ENCODE assay signal across 8 cellular contexts in the genomic region with DNA sequence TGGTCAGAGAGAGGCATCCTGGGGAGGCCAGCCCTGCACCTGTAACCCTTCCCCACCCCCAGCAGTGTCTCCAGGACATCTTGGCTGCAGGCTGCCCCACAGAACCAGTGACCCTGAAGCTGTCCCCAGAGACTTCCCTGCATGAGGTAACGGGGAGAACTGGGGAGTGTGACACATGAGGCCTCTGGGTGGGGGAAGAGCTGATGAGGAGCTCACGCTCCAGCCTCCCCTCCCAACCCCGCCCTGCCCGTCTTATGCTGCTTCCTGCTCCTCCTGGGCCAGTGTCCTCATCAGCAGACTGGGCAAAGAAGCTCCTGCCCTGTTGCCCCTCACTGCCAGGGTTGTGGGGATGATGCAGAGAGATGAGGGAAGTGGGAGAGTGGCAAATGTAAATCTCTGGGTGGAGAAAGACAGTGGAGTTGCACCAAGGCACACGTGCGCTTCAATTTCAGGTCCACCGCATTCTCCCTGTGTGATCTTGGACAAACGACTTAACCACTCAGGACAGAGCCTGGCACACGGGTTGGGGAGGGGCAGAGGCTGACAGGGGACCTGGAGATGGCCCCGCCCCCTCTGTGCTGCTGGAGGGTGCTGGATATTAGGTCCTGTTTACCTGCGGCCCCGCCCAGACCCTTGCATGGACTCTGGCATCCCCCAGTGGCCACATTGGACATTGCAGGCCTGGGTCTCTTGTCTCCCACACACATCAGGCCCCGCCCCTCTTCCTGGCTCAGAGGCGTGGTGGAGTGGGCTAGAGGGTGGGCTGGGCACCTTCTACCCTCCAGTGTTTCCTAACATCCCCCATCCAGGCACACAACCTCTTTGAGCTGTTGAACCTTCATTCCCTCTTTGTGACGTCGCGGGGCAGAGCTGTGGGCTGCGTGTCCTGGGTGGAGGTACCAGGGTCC. TPM values are rescaled to one million over a fixed set of nuclear protein-coding genes. Genes with fewer than 3 reads are reported as not detected.
DNase-seq lines count a peak whose midpoint lies in the region; ATAC-seq and TF ChIP-seq lines count a peak whose summit lies in the region.

No MANE protein-coding gene starts in this region.

- H3K27me3 Mint-ChIP-seq in activated naive CD4-positive, alpha-beta T cell treated with anti-CD3 and anti-CD28 coated beads, Interleukin-2, amount 10 ng/mL, durations not matched to agents 7 days and 5 days, result peaks cover 22% of the 10 kb centered on the region

- peak; percentile 62 for ATAC-seq in GM21529 (IDR thresholded peaks at IDR 0.05; ENCODE audit: unreplicated experiment)

- no peaks in the 10 kb centered on the region for H3K9me2 ChIP-seq in SK-N-SH

- H3K9ac ChIP-seq in BLaER1 treated with 17β-estradiol and CSF1 and Interleukin-3, amounts not matched to agents 10 nM and 100 nM, result peak overlapping the region in 1 of 11 experiments; percentile 36; a peak in 2 of 22 replicates
- H3K9ac ChIP-seq in SK-N-SH, result no peak overlapping the region

- H3K27me3 ChIP-seq in BLaER1 treated with 17β-estradiol and CSF1 and Interleukin-3, amounts not matched to agents 10 nM and 100 nM, result no peaks in the 10 kb centered on the region
- no peaks in the 10 kb centered on the region for H3K27me3 ChIP-seq in SK-N-SH (ENCODE audit: insufficient read depth)

- peak; percentile 83 for DNase-seq in NB4 (ENCODE audit: low read depth)
- DNase-seq in SK-N-SH, result peak; percentile 96
- peak; percentile 92 for DNase-seq in activated naive CD4-positive, alpha-beta T cell treated with anti-CD3 and anti-CD28 coated beads, Interleukin-2, amount 10 ng/mL, durations not matched to agents 7 days and 5 days
- peak; percentile 61 to 91 (median 82) for DNase-seq in head of caudate nucleus
- peak; percentile 60 to 96 (median 80) for DNase-seq in posterior cingulate gyrus
- DNase-seq in ureter (ENCODE audit: low spot score), result peak; percentile 87

- no peak for TF ChIP-seq EP300 in SK-N-SH (IDR thresholded peaks at IDR 0.05; ENCODE audit: borderline replicate concordance in 1 of 2, low read depth in 1 of 2, low read length in 1 of 2)

- no peak overlapping the region for H3K27ac Mint-ChIP-seq in activated naive CD4-positive, alpha-beta T cell treated with anti-CD3 and anti-CD28 coated beads, Interleukin-2, amount 10 ng/mL, durations not matched to agents 7 days and 5 days

- H4K20me1 ChIP-seq in BLaER1 treated with 17β-estradiol and CSF1 and Interleukin-3, amounts not matched to agents 10 nM and 100 nM, result no peaks in the 10 kb centered on the region
- no peaks in the 10 kb centered on the region for H4K20me1 ChIP-seq in SK-N-SH (ENCODE audit: insufficient read depth)

- no peaks in the 10 kb centered on the region for H3F3A ChIP-seq in SK-N-SH (replicated peaks; ENCODE audit: insufficient read depth)

- peak overlapping the region in 3 of 11 experiments; percentile 44 to 62 (median 46); a peak in 3 of 22 replicates for H3K27ac ChIP-seq in BLaER1 treated with 17β-estradiol and CSF1 and Interleukin-3, amounts not matched to agents 10 nM and 100 nM
- no peak overlapping the region for H3K27ac ChIP-seq in SK-N-SH (ENCODE audit: low read depth in 2 of 2, low read length in 1 of 2)

- H3K4me1 Mint-ChIP-seq in activated naive CD4-positive, alpha-beta T cell treated with anti-CD3 and anti-CD28 coated beads, Interleukin-2, amount 10 ng/mL, durations not matched to agents 7 days and 5 days, result peaks cover 6% of the 10 kb centered on the region

- H3K4me2 ChIP-seq in BLaER1 treated with 17β-estradiol and CSF1 and Interleukin-3, amounts not matched to agents 10 nM and 100 nM, result peak overlapping the region; percentile 31 to 77 (median 62); a peak in 20 of 22 replicates
- no peak overlapping the region for H3K4me2 ChIP-seq in SK-N-SH

- no peaks in the 10 kb centered on the region for H3K36me3 Mint-ChIP-seq in activated naive CD4-positive, alpha-beta T cell treated with anti-CD3 and anti-CD28 coated beads, Interleukin-2, amount 10 ng/mL, durations not matched to agents 7 days and 5 days

- TF ChIP-seq POLR2A in NB4 (IDR thresholded peaks at IDR 0.05; ENCODE audit: extremely low read depth, insufficient read length), result no peak

- WGBS in SK-N-SH (ENCODE audit: low lambda C conversion rate), result 65% methylated on average over 13 of the region's 18 CpGs

- no peak overlapping the region for H3K4me3 Mint-ChIP-seq in activated naive CD4-positive, alpha-beta T cell treated with anti-CD3 and anti-CD28 coated beads, Interleukin-2, amount 10 ng/mL, durations not matched to agents 7 days and 5 days

- no peaks in the 10 kb centered on the region for H3K36me3 ChIP-seq in BLaER1 treated with 17β-estradiol and CSF1 and Interleukin-3, amounts not matched to agents 10 nM and 100 nM
- no peaks in the 10 kb centered on the region for H3K36me3 ChIP-seq in SK-N-SH (replicated peaks in 1 of 2; ENCODE audit: control insufficient read depth in 1 of 2, insufficient read depth in 2 of 2, low read length in 1 of 2)

- TF ChIP-seq RAD21 in SK-N-SH (IDR thresholded peaks at IDR 0.05; ENCODE audit: low read length), result peak; percentile 85

- peaks cover 6 to 25% (median 22%) of the 10 kb centered on the region in 10 experiments; a peak in 18 of 20 replicates for H3K4me1 ChIP-seq in BLaER1 treated with 17β-estradiol and CSF1 and Interleukin-3, amounts not matched to agents 10 nM and 100 nM
- no peaks in the 10 kb centered on the region; a peak in 1 of 4 replicates for H3K4me1 ChIP-seq in SK-N-SH (ENCODE audit: control insufficient read depth in 1 of 2, insufficient read depth in 2 of 2, low read depth in 1 of 2, low read length in 1 of 2)

- TF ChIP-seq CTCF in NB4 (IDR thresholded peaks at IDR 0.05; ENCODE audit: low read depth, low read length) (peak; percentile 88), SK-N-SH (IDR thresholded peaks at IDR 0.05) (peak; percentile 87)

- no peak overlapping the region for H2AFZ ChIP-seq in SK-N-SH (ENCODE audit: low read depth)

- POLR2A ChIA-PET in SK-N-SH (lab: Yijun Ruan, JAX), result no interaction called here

- no peak overlapping the region for H3K4me3 ChIP-seq in BLaER1 treated with 17β-estradiol and CSF1 and Interleukin-3, amounts not matched to agents 10 nM and 100 nM
- H3K4me3 ChIP-seq in NB4 (ENCODE audit: low read depth, low read length) (no peak overlapping the region), SK-N-SH (ENCODE audit: low read depth in 2 of 2, low read length in 1 of 2) (no peak overlapping the region)

- H3K79me2 ChIP-seq in SK-N-SH (ENCODE audit: insufficient read depth), result no peaks in the 10 kb centered on the region

- no peaks in the 10 kb centered on the region for H3K9me3 Mint-ChIP-seq in activated naive CD4-positive, alpha-beta T cell treated with anti-CD3 and anti-CD28 coated beads, Interleukin-2, amount 10 ng/mL, durations not matched to agents 7 days and 5 days

- CTCF ChIA-PET in SK-N-SH (lab: Yijun Ruan, JAX), result interaction anchor here (0.6 to 4.6 kb wide), 21 partner anchors 9 to 296 kb away, joined by 3 to 58 read pairs (median 6); partner anchors contain the start of genes FAM131C and HSPB7
- CTCF ChIA-PET in activated naive CD4-positive, alpha-beta T cell treated with anti-CD3 and anti-CD28 coated beads, Interleukin-2, amount 10 ng/mL, durations not matched to agents 7 days and 5 days (lab: Charles Lee), result interaction anchor here (0.9 to 4.9 kb wide), 9 partner anchors 48 to 391 kb away, joined by 3 to 47 read pairs (median 8); partner anchors contain the start of gene UQCRHL

- no peaks in the 10 kb centered on the region for H3K9me3 ChIP-seq in BLaER1 treated with 17β-estradiol and CSF1 and Interleukin-3, amounts not matched to agents 10 nM and 100 nM (replicated peaks in 1 of 11)
- no peaks in the 10 kb centered on the region for H3K9me3 ChIP-seq in SK-N-SH

- intact Hi-C loops in head of caudate nucleus (cut with DNase I) (loop anchor here (2.0 to 10.0 kb wide), 2 partner anchors 47 to 261 kb away; no protein-coding TSS in a partner anchor), posterior cingulate gyrus (cut with DNase I) (loop anchor here (2.0 kb wide), 1 partner anchor 47 kb away; no protein-coding TSS in a partner anchor)

TF ChIP-seq in SK-N-SH, 30 proteins besides CTCF, POLR2A, EP300 and RAD21 (continues in another document):
- TF ChIP-seq RCOR1 (IDR thresholded peaks at IDR 0.05; ENCODE audit: low read length), result no peak
- peak; percentile 88 for TF ChIP-seq SMC3 (IDR thresholded peaks at IDR 0.05; ENCODE audit: low read depth, low read length)

RNA-seq across cellular contexts. Expression of gene CLCNKB, which starts 12.3 kb away (rescaled TPM):
- polyA plus RNA-seq in SK-N-SH (2012; rRNA removed), result 0.37 and 0.41 TPM in 2 replicates
- 0.18 and 0.25 TPM in 2 replicates for polyA plus RNA-seq in SK-N-SH (2012; cell fraction: cytosol; rRNA removed)
- 2.0 and 2.4 TPM in 2 replicates for polyA plus RNA-seq in SK-N-SH (2012; cell fraction: nucleus; rRNA removed)
- total RNA-seq in ureter, result 0.65 TPM

RNA-seq across cellular contexts. Expression of gene FAM131C, which starts 17.6 kb away (rescaled TPM):
- polyA plus RNA-seq in SK-N-SH (2012; rRNA removed), result 0.97 and 1.6 TPM in 2 replicates
- 0.71 and 1.2 TPM in 2 replicates for polyA plus RNA-seq in SK-N-SH (2012; cell fraction: cytosol; rRNA removed)
- polyA plus RNA-seq in SK-N-SH (2012; cell fraction: nucleus; rRNA removed), result 0.95 and 2.1 TPM in 2 replicates
- 0.60 TPM for total RNA-seq in ureter

RNA-seq across cellular contexts. Expression of gene CLCNKA, which starts 34.0 kb away (rescaled TPM):
- 0.03 TPM in 2 replicates for polyA plus RNA-seq in SK-N-SH (2012; rRNA removed)
- polyA plus RNA-seq in SK-N-SH (2012; cell fraction: cytosol; rRNA removed), result 0.01 TPM in 1 of 2 replicates, not detected in the other
- polyA plus RNA-seq in SK-N-SH (2012; cell fraction: nucleus; rRNA removed), result 0.24 and 0.46 TPM in 2 replicates
- total RNA-seq in ureter, result 2.2 TPM

RNA-seq across cellular contexts. Expression of gene HSPB7, which starts 38.0 kb away (rescaled TPM):
- polyA plus RNA-seq in SK-N-SH (2012; rRNA removed), result 0.05 and 0.23 TPM in 2 replicates
- 0.03 and 0.08 TPM in 2 replicates for polyA plus RNA-seq in SK-N-SH (2012; cell fraction: cytosol; rRNA removed)
- 0.06 and 0.11 TPM in 2 replicates for polyA plus RNA-seq in SK-N-SH (2012; cell fraction: nucleus; rRNA removed)
- 36.2 TPM for total RNA-seq in ureter

RNA-seq across cellular contexts. Expression of gene SRARP, which starts 51.8 kb away (rescaled TPM):
- not detected in 2 replicates for polyA plus RNA-seq in SK-N-SH (2012; rRNA removed)
- polyA plus RNA-seq in SK-N-SH (2012; cell fraction: cytosol; rRNA removed), result not detected in 2 replicates
- polyA plus RNA-seq in SK-N-SH (2012; cell fraction: nucleus; rRNA removed), result not detected in 2 replicates
- total RNA-seq in ureter, result not detected
